Comparison of ENCODE assay signal across 10 cellular contexts in genomic region chr5:78785454-78785853, GRCh38.
"Had no signal": no experiment of that assay in that cellular context is flagged by ENCODE, and none has a peak within 500 bp of the region (broad histone marks: within the 10 kb centered on the region; RNA-seq: fewer than 3 reads in every experiment).

No MANE protein-coding gene starts in this region.

- H3K27ac ChIP-seq: GM23248, HL-60, KMS-11 had no signal

- DNase-seq: GM23248, GOT3, H7, IMR-90, KBM-7 had no signal

- H2AFZ ChIP-seq: GM23248 had no signal

- H3K36me3 ChIP-seq: HAP-1 had no signal

- H3K4me1 ChIP-seq: HAP-1 had no signal

- H3K4me2 ChIP-seq: KMS-11 had no signal

- ATAC-seq: HCT116 had no signal

- H3K4me3 ChIP-seq: GM23248, HAP-1 had no signal

- H3K9me3 ChIP-seq: HAP-1 had no signal

- FAIRE-seq: HTR-8/SVneo had no signal

- H3K9ac ChIP-seq: GM23248, KMS-11 had no signal
